Comparison of ENCODE assay signal across 8 cellular contexts in the genomic region with DNA sequence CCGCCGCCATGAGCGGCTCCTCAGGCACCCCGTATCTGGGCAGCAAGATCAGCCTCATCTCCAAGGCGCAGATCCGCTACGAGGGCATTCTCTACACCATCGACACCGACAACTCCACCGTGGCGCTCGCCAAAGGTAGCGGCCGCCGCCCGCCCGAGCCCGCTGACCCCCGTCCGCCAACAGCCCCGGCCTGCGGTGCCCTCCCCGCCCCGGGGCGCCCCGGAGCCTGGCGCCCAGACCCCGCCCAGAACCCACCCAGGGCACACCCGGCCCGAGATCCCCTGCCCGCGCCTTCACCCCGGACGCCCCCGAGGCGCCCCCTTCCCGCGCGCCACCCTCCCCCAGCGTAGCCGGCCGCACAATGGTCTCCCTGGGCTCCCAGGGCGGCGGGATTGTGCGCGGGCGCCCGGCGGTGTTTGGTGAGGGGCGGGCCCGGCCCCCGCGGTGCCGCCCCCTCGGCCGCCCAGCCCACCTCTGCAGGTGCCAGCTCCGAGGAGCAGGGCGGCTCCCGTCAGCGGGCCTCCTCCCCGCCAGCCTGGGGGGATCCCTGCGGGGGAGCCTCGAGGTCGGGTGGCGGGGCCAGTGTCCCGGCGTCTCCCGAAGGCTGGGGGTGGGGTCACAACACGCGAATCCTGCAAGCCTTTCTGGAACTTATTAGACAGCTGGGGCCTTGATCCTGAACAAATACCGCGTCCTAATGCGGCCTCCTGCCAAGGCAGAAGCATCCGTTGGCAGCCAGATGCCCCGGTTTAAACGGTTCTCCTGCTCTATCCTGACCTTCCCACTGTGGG. TPM values are rescaled to one million over a fixed set of nuclear protein-coding genes. Genes with fewer than 3 reads are reported as not detected.
DNase-seq lines count a peak whose midpoint lies in the region; ATAC-seq and TF ChIP-seq lines count a peak whose summit lies in the region.

No MANE protein-coding gene starts in this region.

- peaks cover 16% of the 10 kb centered on the region for H3K4me1 Mint-ChIP-seq in glutamatergic neuron (ENCODE audit: low read depth, unreplicated experiment)

- peaks cover 19% of the 10 kb centered on the region for H3K79me2 ChIP-seq in ACC112 (ENCODE audit: control insufficient read depth, insufficient read depth, low read length, unreplicated experiment)

- no peak overlapping the region for H2AFZ ChIP-seq in ACC112 (ENCODE audit: low read length, unreplicated experiment)

- H3K27me3 Mint-ChIP-seq in glutamatergic neuron (ENCODE audit: unreplicated experiment) = peaks cover 2% of the 10 kb centered on the region

- peaks cover 9% of the 10 kb centered on the region for H3K9me3 Mint-ChIP-seq in glutamatergic neuron (ENCODE audit: unreplicated experiment)

- H3K27ac ChIP-seq in ACC112 (ENCODE audit: low read depth, low read length) = no peak overlapping the region

- peak overlapping the region; percentile 93 for H3K4me3 Mint-ChIP-seq in glutamatergic neuron (ENCODE audit: unreplicated experiment)

- TF ChIP-seq CTCF in glutamatergic neuron (IDR thresholded peaks at IDR 0.05; ENCODE audit: partially characterized antibody, unreplicated experiment) (no peak), retinal pigment epithelial cell (conservative IDR thresholded peaks at IDR 0.05; ENCODE audit: low read depth, low read length) (no peak)

- ATAC-seq in GM18502 (IDR thresholded peaks at IDR 0.05; ENCODE audit: poor library complexity, unreplicated experiment) (peak; percentile 20), HG02973 (IDR thresholded peaks at IDR 0.05; ENCODE audit: unreplicated experiment) (peak; percentile 10), HG03469 (IDR thresholded peaks at IDR 0.05; ENCODE audit: unreplicated experiment) (no peak)

- peaks cover 10% of the 10 kb centered on the region; the same call in 1 of the 2 replicates for H3K36me3 ChIP-seq in ACC112 (ENCODE audit: insufficient read depth, low read length)

- peak; percentile 43 to 59 for DNase-seq in NCI-H524 (lab: John Stamatoyannopoulos, UW)
- DNase-seq in activated gamma-delta T cell (lab: John Stamatoyannopoulos, UW) = peak; percentile 45
- peak; percentile 57 for DNase-seq in glutamatergic neuron
- DNase-seq in retinal pigment epithelial cell (ENCODE audit: low read depth) = no peak

- H3K4me3 ChIP-seq in ACC112 (ENCODE audit: low read depth, low read length) = peak overlapping the region; percentile 92
- H3K4me3 ChIP-seq in retinal pigment epithelial cell (ENCODE audit: low read length) = peak overlapping the region; percentile 73

- H3K4me1 ChIP-seq in ACC112 (ENCODE audit: control insufficient read depth, insufficient read depth, low read length, unreplicated experiment) = peaks cover 8% of the 10 kb centered on the region

- H3K36me3 Mint-ChIP-seq in glutamatergic neuron (ENCODE audit: unreplicated experiment) = no peaks in the 10 kb centered on the region

- peaks cover 12% of the 10 kb centered on the region; the same call in 1 of the 2 replicates for H3K27me3 ChIP-seq in ACC112 (ENCODE audit: insufficient read depth, low read length)

- peak overlapping the region; percentile 72 for H3K27ac Mint-ChIP-seq in glutamatergic neuron (ENCODE audit: unreplicated experiment)

RNA-seq across cellular contexts. Expression of gene LSM14B, which starts 0.6 kb away (rescaled TPM):
- total RNA-seq in glutamatergic neuron (ENCODE audit: unreplicated experiment) = 73.6 TPM

RNA-seq across cellular contexts. Expression of gene PSMA7, which starts 20.3 kb away (rescaled TPM):
- 289 TPM for total RNA-seq in glutamatergic neuron (ENCODE audit: unreplicated experiment)

RNA-seq across cellular contexts. Expression of gene SS18L1, which starts 20.7 kb away (rescaled TPM):
- total RNA-seq in glutamatergic neuron (ENCODE audit: unreplicated experiment) = 50.4 TPM

RNA-seq across cellular contexts. Expression of gene TAF4, which starts 57.2 kb away (rescaled TPM):
- total RNA-seq in glutamatergic neuron (ENCODE audit: unreplicated experiment) = 20.0 TPM

RNA-seq across cellular contexts. Expression of gene MTG2, which starts 60.0 kb away (rescaled TPM):
- total RNA-seq in glutamatergic neuron (ENCODE audit: unreplicated experiment) = 27.1 TPM
